ENCODE assay signal across 10 cellular contexts in the genomic region with DNA sequence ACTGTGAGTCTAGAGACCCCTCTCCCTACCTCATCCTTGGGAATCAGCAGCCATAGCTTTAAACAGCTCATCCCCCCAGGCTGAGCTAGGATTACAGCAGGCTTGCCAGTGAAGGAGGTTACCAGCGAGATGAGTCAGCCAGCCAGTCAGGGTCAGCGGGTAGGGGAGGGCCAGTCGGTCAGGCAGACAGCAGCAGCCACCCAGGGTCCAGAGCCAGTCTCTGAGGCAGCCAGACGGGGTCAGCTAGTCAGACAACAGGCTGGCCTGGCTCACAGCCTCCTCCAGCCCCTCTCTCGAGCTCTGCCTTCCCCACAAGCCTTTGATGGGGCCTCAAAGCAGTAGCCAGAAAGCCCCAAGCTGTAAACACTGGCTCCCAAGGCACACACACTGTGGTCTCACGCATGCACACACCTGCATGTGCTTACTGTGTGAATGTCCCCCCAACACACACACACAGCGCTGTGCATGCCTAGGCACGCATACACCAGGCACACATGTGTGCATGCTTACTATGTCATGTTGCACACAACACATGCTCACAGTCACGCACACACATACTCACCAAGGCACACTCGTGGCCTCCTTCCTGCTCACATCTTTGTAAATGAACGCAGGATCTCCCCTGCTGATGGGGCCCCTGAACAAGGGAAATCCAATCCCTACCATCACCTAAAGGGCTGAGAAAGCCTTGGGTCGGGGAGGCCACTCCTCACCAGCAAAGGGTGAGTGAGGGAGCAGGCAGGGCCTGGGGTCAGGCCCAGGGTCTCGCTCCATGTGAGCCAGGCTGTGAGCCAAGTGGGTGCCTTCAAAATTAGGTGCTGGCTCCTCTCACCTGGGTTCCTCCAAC. TPM values are rescaled to one million over a fixed set of nuclear protein-coding genes. Genes with fewer than 3 reads are reported as not detected.
DNase-seq lines count a peak whose midpoint lies in the region; ATAC-seq and TF ChIP-seq lines count a peak whose summit lies in the region.
"Had no signal": no experiment of that assay in that cellular context is flagged by ENCODE, and none has a peak within 500 bp of the region (broad histone marks: within the 10 kb centered on the region; RNA-seq: fewer than 3 reads in every experiment).

No MANE protein-coding gene starts in this region.

- H3K23ac ChIP-seq in trophoblast cell (ENCODE audit: low read length) = no peak overlapping the region

- H3K27me3 ChIP-seq in trophoblast cell (ENCODE audit: insufficient read depth, low read length) (no peaks in the 10 kb centered on the region), Peyer's patch (no peaks in the 10 kb centered on the region)
- H3K27me3 ChIP-seq: ovary had no signal

- H3K14ac ChIP-seq in trophoblast cell (ENCODE audit: low read length) = no peak overlapping the region

- no peak overlapping the region for H2BK5ac ChIP-seq in trophoblast cell (ENCODE audit: low read depth, low read length, poor library complexity)

- H4K91ac ChIP-seq in trophoblast cell (ENCODE audit: low read depth, low read length) = peak overlapping the region; percentile 0

- H3K79me2 ChIP-seq in trophoblast cell (ENCODE audit: control insufficient read depth, insufficient read depth, low read length, poor library complexity) = no peaks in the 10 kb centered on the region

- H2AFZ ChIP-seq in trophoblast cell (ENCODE audit: insufficient read depth, low read length, poor library complexity) = no peak overlapping the region

- H3K36me3 ChIP-seq in trophoblast cell (ENCODE audit: control insufficient read depth in 1 of 2, insufficient read depth in 2 of 2, low read length in 2 of 2) (no peaks in the 10 kb centered on the region), Peyer's patch (no peaks in the 10 kb centered on the region)
- H3K36me3 ChIP-seq: ovary had no signal

- no peak overlapping the region for H4K12ac ChIP-seq in trophoblast cell (ENCODE audit: low read depth, low read length)

- H3K4me3 ChIP-seq in trophoblast cell (ENCODE audit: low read depth, low read length) = peak overlapping the region; percentile 8
- H3K4me3 ChIP-seq in Peyer's patch = no peak overlapping the region
- H3K4me3 ChIP-seq: ovary had no signal

- ATAC-seq in GM18498 (IDR thresholded peaks at IDR 0.05; ENCODE audit: unreplicated experiment) (no peak), HG03457 (IDR thresholded peaks at IDR 0.05; ENCODE audit: unreplicated experiment) (no peak)

- no peak overlapping the region for H3K9ac ChIP-seq in trophoblast cell (ENCODE audit: low read length)

- TF ChIP-seq CTCF in Peyer's patch (IDR thresholded peaks at IDR 0.05) = no peak

- no CpG with 5 or more reads among the region's 13 CpGs for WGBS in trophoblast cell (ENCODE audit: extremely low coverage, insufficient coverage, insufficient read length)

- H3K4me2 ChIP-seq in trophoblast cell (ENCODE audit: low read length) = peak overlapping the region; percentile 5

- H3K9me3 ChIP-seq in trophoblast cell (ENCODE audit: insufficient read depth, low read depth, low read length) (no peaks in the 10 kb centered on the region), Peyer's patch (no peaks in the 10 kb centered on the region)
- H3K9me3 ChIP-seq: ovary had no signal

- H3K79me1 ChIP-seq in trophoblast cell (ENCODE audit: low read length) = peaks cover 3% of the 10 kb centered on the region

- peak overlapping the region; percentile 12 for H3K27ac ChIP-seq in trophoblast cell (ENCODE audit: low read depth, low read length)
- H3K27ac ChIP-seq in Peyer's patch = no peak overlapping the region
- H3K27ac ChIP-seq: ovary had no signal

- DNase-seq in EH (ENCODE audit: low read depth) = peak; percentile 81
- DNase-seq in NCI-H69 (lab: John Stamatoyannopoulos, UW) = peak; percentile 84
- peak; percentile 77 for DNase-seq in ecto neural progenitor cell (ENCODE audit: low spot score)
- peak; percentile 10 to 29 for DNase-seq in trophoblast cell
- no peak for DNase-seq in Peyer's patch
- DNase-seq in activated CD4-positive, alpha-beta T cell treated with anti-CD3 and anti-CD28 coated beads for 48 hours = no peak
- DNase-seq: NCI-H2029 treated with DMSO at 0.1 percent for 48 hours, ovary had no signal

- H3K4me1 ChIP-seq in trophoblast cell (ENCODE audit: control insufficient read depth in 1 of 2, insufficient read depth in 2 of 2, low read length in 2 of 2) (peaks cover 16 to 21% of the 10 kb centered on the region in 2 experiments), Peyer's patch (no peaks in the 10 kb centered on the region)

- TF ChIP-seq POLR2A in Peyer's patch (IDR thresholded peaks at IDR 0.05) = no peak

- no peak overlapping the region for H2BK120ac ChIP-seq in trophoblast cell (ENCODE audit: insufficient read depth, low read length, poor library complexity)

- H3K18ac ChIP-seq in trophoblast cell (ENCODE audit: low read length) = no peak overlapping the region

- H4K8ac ChIP-seq in trophoblast cell (ENCODE audit: low read depth, low read length) = no peak overlapping the region

- peak overlapping the region; percentile 12 for H2BK12ac ChIP-seq in trophoblast cell (ENCODE audit: low read length)

- H3K4ac ChIP-seq in trophoblast cell (ENCODE audit: low read depth, low read length) = no peak overlapping the region

- H2AK5ac ChIP-seq in trophoblast cell (ENCODE audit: low read length) = no peak overlapping the region

RNA-seq across cellular contexts. Expression of gene CPLX2, which starts 28.2 kb away (rescaled TPM):
- polyA plus RNA-seq in trophoblast cell (2013) = 0.04 and 0.05 TPM in 2 replicates
- 1 to 10 TPM in 3 of 4 donors, not detected in 1; 1.4 to 2.5 (median 1.7) TPM for total RNA-seq in Peyer's patch
- polyA plus RNA-seq: ovary had no signal

Comparison
In these comparisons a context has a peak if more than half of its experiments do, and no peak if none do; other contexts are left out.
1. DNase-seq: peak in EH (single experiment), NCI-H69 (single experiment), ecto neural progenitor cell (single experiment) and trophoblast cell (2 of 2); none in Peyer's patch (0 of 3) and activated CD4-positive, alpha-beta T cell treated with anti-CD3 and anti-CD28 coated beads for 48 hours (single experiment).